ENCODE assay signal across 2 cellular contexts in the genomic region with DNA sequence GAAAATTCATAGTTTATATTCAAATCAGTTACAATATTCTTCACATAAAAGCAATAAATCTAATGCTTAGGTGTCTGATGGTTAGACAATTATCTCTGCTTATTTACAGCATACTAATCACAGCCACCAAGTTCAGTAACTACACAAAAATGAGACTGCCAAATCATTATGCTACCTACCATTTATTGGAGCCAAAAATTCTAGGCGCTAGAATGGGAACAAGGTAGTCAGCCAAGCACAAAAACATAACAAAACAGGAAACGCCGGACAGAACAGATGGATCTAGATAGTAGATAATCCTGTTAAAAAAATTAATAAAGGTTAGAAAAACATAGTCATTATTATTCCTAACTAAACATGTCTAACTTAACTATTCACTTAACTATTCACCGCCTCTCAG.
TF ChIP-seq lines count a peak whose summit lies in the region.

No MANE protein-coding gene starts in this region.

TF ChIP-seq in IMR-90, 13 proteins besides CTCF, POLR2A, EP300 and RAD21:
- TF ChIP-seq SMC3 (IDR thresholded peaks at IDR 0.05; ENCODE audit: low read depth, low read length) (no peak), FOS (IDR thresholded peaks at IDR 0.05; ENCODE audit: low read depth, low read length) (no peak)
TF ChIP-seq in IMR-90: peak in this region for 0.

TF ChIP-seq in WTC11, 78 proteins besides CTCF, POLR2A, EP300 and RAD21:
- TF ChIP-seq, protein P1, sequence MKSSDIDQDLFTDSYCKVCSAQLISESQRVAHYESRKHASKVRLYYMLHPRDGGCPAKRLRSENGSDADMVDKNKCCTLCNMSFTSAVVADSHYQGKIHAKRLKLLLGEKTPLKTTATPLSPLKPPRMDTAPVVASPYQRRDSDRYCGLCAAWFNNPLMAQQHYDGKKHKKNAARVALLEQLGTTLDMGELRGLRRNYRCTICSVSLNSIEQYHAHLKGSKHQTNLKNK (CRISPR knock-in tag; IDR thresholded peaks at IDR 0.05), result no peak
- TF ChIP-seq, protein P2, sequence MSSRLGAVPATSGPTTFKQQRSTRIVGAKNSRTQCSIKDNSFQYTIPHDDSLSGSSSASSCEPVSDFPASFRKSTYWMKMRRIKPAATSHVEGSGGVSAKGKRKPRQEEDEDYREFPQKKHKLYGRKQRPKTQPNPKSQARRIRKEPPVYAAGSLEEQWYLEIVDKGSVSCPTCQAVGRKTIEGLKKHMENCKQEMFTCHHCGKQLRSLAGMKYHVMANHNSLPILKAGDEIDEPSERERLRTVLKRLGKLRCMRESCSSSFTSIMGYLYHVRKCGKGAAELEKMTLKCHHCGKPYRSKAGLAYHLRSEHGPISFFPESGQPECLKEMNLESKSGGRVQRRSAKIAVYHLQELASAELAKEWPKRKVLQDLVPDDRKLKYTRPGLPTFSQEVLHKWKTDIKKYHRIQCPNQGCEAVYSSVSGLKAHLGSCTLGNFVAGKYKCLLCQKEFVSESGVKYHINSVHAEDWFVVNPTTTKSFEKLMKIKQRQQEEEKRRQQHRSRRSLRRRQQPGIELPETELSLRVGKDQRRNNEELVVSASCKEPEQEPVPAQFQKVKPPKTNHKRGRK (CRISPR knock-in tag; IDR thresholded peaks at IDR 0.05; ENCODE audit: borderline replicate concordance), result no peak
- TF ChIP-seq, protein P3, sequence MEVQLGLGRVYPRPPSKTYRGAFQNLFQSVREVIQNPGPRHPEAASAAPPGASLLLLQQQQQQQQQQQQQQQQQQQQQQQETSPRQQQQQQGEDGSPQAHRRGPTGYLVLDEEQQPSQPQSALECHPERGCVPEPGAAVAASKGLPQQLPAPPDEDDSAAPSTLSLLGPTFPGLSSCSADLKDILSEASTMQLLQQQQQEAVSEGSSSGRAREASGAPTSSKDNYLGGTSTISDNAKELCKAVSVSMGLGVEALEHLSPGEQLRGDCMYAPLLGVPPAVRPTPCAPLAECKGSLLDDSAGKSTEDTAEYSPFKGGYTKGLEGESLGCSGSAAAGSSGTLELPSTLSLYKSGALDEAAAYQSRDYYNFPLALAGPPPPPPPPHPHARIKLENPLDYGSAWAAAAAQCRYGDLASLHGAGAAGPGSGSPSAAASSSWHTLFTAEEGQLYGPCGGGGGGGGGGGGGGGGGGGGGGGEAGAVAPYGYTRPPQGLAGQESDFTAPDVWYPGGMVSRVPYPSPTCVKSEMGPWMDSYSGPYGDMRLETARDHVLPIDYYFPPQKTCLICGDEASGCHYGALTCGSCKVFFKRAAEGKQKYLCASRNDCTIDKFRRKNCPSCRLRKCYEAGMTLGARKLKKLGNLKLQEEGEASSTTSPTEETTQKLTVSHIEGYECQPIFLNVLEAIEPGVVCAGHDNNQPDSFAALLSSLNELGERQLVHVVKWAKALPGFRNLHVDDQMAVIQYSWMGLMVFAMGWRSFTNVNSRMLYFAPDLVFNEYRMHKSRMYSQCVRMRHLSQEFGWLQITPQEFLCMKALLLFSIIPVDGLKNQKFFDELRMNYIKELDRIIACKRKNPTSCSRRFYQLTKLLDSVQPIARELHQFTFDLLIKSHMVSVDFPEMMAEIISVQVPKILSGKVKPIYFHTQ (CRISPR knock-in tag; IDR thresholded peaks at IDR 0.05), result no peak
- TF ChIP-seq ZNF317 (CRISPR knock-in tag; IDR thresholded peaks at IDR 0.05; ENCODE audit: borderline replicate concordance, low read depth) (no peak), SMAD3 (CRISPR knock-in tag; IDR thresholded peaks at IDR 0.05; ENCODE audit: borderline replicate concordance) (no peak), ZNF416 (CRISPR knock-in tag; IDR thresholded peaks at IDR 0.05) (no peak), SMAD4 (CRISPR knock-in tag; IDR thresholded peaks at IDR 0.05) (no peak), NR1H2 (CRISPR knock-in tag; IDR thresholded peaks at IDR 0.05) (no peak), ZNF121 (CRISPR knock-in tag; IDR thresholded peaks at IDR 0.05) (no peak), SOX15 (CRISPR knock-in tag; IDR thresholded peaks at IDR 0.05) (no peak), RORB (CRISPR knock-in tag; IDR thresholded peaks at IDR 0.05) (no peak), ZNF219 (CRISPR knock-in tag; IDR thresholded peaks at IDR 0.05; ENCODE audit: borderline replicate concordance) (no peak)
- TF ChIP-seq, protein P4, sequence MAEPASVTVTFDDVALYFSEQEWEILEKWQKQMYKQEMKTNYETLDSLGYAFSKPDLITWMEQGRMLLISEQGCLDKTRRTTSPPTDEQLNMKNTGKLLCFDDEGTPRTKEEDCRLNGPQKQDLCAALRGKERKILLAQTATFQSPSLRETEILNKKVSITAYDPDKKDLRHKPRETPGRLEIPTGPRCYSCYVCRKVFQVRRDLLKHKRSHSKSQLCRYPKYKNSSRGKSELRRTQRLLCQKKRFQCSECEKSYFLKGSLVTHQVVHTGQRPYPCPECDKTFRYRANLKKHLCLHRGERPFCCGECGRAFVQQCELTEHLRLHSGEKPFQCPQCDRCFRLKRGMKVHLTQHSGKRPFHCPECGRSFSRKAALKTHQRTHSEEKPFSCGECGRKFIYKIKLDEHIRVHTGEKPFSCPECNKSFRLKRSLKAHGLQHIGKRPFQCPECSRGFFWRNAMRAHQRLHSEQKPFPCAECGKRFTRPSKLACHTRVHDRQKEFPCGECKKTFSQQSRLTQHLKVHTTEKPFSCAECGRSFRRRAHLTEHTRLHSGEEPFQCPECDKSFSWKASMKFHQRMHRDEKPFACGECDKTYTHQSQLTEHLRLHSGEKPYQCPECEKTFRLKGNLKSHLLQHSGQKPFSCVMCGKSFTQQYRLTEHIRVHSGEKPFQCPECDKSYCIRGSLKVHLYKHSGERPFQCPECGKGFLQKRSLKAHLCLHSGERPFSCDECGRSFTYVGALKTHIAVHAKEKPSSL (CRISPR knock-in tag; conservative IDR thresholded peaks at IDR 0.05), result no peak
- TF ChIP-seq, protein P5, sequence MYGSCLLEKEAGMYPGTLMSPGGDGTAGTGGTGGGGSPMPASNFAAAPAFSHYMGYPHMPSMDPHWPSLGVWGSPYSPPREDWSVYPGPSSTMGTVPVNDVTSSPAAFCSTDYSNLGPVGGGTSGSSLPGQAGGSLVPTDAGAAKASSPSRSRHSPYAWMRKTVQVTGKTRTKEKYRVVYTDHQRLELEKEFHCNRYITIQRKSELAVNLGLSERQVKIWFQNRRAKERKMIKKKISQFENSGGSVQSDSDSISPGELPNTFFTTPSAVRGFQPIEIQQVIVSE (CRISPR knock-in tag; IDR thresholded peaks at IDR 0.05; ENCODE audit: borderline replicate concordance), result no peak
- TF ChIP-seq, protein P6, sequence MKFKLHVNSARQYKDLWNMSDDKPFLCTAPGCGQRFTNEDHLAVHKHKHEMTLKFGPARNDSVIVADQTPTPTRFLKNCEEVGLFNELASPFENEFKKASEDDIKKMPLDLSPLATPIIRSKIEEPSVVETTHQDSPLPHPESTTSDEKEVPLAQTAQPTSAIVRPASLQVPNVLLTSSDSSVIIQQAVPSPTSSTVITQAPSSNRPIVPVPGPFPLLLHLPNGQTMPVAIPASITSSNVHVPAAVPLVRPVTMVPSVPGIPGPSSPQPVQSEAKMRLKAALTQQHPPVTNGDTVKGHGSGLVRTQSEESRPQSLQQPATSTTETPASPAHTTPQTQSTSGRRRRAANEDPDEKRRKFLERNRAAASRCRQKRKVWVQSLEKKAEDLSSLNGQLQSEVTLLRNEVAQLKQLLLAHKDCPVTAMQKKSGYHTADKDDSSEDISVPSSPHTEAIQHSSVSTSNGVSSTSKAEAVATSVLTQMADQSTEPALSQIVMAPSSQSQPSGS (CRISPR knock-in tag; IDR thresholded peaks at IDR 0.05; ENCODE audit: borderline replicate concordance, low read depth), result no peak
- TF ChIP-seq, protein P7, sequence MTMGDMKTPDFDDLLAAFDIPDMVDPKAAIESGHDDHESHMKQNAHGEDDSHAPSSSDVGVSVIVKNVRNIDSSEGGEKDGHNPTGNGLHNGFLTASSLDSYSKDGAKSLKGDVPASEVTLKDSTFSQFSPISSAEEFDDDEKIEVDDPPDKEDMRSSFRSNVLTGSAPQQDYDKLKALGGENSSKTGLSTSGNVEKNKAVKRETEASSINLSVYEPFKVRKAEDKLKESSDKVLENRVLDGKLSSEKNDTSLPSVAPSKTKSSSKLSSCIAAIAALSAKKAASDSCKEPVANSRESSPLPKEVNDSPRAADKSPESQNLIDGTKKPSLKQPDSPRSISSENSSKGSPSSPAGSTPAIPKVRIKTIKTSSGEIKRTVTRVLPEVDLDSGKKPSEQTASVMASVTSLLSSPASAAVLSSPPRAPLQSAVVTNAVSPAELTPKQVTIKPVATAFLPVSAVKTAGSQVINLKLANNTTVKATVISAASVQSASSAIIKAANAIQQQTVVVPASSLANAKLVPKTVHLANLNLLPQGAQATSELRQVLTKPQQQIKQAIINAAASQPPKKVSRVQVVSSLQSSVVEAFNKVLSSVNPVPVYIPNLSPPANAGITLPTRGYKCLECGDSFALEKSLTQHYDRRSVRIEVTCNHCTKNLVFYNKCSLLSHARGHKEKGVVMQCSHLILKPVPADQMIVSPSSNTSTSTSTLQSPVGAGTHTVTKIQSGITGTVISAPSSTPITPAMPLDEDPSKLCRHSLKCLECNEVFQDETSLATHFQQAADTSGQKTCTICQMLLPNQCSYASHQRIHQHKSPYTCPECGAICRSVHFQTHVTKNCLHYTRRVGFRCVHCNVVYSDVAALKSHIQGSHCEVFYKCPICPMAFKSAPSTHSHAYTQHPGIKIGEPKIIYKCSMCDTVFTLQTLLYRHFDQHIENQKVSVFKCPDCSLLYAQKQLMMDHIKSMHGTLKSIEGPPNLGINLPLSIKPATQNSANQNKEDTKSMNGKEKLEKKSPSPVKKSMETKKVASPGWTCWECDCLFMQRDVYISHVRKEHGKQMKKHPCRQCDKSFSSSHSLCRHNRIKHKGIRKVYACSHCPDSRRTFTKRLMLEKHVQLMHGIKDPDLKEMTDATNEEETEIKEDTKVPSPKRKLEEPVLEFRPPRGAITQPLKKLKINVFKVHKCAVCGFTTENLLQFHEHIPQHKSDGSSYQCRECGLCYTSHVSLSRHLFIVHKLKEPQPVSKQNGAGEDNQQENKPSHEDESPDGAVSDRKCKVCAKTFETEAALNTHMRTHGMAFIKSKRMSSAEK (CRISPR knock-in tag; IDR thresholded peaks at IDR 0.05; ENCODE audit: borderline replicate concordance), result no peak
- TF ChIP-seq, protein P8, sequence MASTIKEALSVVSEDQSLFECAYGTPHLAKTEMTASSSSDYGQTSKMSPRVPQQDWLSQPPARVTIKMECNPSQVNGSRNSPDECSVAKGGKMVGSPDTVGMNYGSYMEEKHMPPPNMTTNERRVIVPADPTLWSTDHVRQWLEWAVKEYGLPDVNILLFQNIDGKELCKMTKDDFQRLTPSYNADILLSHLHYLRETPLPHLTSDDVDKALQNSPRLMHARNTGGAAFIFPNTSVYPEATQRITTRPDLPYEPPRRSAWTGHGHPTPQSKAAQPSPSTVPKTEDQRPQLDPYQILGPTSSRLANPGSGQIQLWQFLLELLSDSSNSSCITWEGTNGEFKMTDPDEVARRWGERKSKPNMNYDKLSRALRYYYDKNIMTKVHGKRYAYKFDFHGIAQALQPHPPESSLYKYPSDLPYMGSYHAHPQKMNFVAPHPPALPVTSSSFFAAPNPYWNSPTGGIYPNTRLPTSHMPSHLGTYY (CRISPR knock-in tag; IDR thresholded peaks at IDR 0.05), result no peak
